In the genomic region with DNA sequence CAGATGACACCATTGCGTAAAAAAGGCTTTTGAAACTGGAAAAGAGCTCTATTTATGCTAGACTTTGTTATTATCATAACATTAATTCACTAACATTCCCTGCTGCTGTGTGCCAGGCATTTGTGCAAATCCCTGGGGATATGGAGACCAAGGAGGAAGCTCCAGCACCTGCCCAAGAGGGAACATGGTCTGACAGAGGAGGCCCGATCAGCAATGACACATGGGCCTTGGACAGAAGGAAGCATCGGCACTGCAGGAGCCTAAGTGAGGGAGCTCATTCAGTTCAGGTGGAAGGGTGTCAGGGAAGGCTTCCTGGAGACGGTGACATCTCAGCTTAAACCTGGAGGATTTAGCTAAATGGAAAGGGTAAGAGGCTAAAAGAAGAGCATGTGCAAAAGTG, we compare ENCODE assay signal across 3 cellular contexts.
A peak's percentile ranks its signal among the peaks of the same experiment; 100 is the strongest.
TF ChIP-seq lines count a peak whose summit lies in the region.

No MANE protein-coding gene starts in this region.

TF ChIP-seq in HepG2, 621 proteins besides CTCF, POLR2A, EP300 and RAD21:
- TF ChIP-seq ZNF224 (CRISPR knock-in tag; IDR thresholded peaks at IDR 0.05) (no peak), ZSCAN22 (CRISPR knock-in tag; IDR thresholded peaks at IDR 0.05) (peak; percentile 93)
TF ChIP-seq in HepG2: peak in this region for 1.

TF ChIP-seq in K562, 482 proteins besides CTCF, POLR2A, EP300 and RAD21:
- TF ChIP-seq NELFE (IDR thresholded peaks at IDR 0.05; ENCODE audit: insufficient read depth, insufficient read length): no peak
- peak; percentile 53 for TF ChIP-seq ZFP36 (IDR thresholded peaks at IDR 0.05; ENCODE audit: low read depth, low read length, partially characterized antibody)
TF ChIP-seq in K562: peak in this region for 1.

TF ChIP-seq in H1, 55 proteins besides CTCF, POLR2A, EP300 and RAD21:
- TF ChIP-seq TBP (IDR thresholded peaks at IDR 0.05; ENCODE audit: low read depth, low read length): no peak
- no peak for TF ChIP-seq TAF7 (optimal IDR thresholded peaks at IDR 0.05; ENCODE audit: borderline replicate concordance, low read depth, low read length)
- TF ChIP-seq JUND (IDR thresholded peaks at IDR 0.05; ENCODE audit: low read length): no peak
- TF ChIP-seq RBBP5 (IDR thresholded peaks at IDR 0.05; ENCODE audit: borderline replicate concordance, low read depth, low read length): no peak
- no peak for TF ChIP-seq SIRT6 (IDR thresholded peaks at IDR 0.05; ENCODE audit: low read length)
- TF ChIP-seq, protein P1, sequence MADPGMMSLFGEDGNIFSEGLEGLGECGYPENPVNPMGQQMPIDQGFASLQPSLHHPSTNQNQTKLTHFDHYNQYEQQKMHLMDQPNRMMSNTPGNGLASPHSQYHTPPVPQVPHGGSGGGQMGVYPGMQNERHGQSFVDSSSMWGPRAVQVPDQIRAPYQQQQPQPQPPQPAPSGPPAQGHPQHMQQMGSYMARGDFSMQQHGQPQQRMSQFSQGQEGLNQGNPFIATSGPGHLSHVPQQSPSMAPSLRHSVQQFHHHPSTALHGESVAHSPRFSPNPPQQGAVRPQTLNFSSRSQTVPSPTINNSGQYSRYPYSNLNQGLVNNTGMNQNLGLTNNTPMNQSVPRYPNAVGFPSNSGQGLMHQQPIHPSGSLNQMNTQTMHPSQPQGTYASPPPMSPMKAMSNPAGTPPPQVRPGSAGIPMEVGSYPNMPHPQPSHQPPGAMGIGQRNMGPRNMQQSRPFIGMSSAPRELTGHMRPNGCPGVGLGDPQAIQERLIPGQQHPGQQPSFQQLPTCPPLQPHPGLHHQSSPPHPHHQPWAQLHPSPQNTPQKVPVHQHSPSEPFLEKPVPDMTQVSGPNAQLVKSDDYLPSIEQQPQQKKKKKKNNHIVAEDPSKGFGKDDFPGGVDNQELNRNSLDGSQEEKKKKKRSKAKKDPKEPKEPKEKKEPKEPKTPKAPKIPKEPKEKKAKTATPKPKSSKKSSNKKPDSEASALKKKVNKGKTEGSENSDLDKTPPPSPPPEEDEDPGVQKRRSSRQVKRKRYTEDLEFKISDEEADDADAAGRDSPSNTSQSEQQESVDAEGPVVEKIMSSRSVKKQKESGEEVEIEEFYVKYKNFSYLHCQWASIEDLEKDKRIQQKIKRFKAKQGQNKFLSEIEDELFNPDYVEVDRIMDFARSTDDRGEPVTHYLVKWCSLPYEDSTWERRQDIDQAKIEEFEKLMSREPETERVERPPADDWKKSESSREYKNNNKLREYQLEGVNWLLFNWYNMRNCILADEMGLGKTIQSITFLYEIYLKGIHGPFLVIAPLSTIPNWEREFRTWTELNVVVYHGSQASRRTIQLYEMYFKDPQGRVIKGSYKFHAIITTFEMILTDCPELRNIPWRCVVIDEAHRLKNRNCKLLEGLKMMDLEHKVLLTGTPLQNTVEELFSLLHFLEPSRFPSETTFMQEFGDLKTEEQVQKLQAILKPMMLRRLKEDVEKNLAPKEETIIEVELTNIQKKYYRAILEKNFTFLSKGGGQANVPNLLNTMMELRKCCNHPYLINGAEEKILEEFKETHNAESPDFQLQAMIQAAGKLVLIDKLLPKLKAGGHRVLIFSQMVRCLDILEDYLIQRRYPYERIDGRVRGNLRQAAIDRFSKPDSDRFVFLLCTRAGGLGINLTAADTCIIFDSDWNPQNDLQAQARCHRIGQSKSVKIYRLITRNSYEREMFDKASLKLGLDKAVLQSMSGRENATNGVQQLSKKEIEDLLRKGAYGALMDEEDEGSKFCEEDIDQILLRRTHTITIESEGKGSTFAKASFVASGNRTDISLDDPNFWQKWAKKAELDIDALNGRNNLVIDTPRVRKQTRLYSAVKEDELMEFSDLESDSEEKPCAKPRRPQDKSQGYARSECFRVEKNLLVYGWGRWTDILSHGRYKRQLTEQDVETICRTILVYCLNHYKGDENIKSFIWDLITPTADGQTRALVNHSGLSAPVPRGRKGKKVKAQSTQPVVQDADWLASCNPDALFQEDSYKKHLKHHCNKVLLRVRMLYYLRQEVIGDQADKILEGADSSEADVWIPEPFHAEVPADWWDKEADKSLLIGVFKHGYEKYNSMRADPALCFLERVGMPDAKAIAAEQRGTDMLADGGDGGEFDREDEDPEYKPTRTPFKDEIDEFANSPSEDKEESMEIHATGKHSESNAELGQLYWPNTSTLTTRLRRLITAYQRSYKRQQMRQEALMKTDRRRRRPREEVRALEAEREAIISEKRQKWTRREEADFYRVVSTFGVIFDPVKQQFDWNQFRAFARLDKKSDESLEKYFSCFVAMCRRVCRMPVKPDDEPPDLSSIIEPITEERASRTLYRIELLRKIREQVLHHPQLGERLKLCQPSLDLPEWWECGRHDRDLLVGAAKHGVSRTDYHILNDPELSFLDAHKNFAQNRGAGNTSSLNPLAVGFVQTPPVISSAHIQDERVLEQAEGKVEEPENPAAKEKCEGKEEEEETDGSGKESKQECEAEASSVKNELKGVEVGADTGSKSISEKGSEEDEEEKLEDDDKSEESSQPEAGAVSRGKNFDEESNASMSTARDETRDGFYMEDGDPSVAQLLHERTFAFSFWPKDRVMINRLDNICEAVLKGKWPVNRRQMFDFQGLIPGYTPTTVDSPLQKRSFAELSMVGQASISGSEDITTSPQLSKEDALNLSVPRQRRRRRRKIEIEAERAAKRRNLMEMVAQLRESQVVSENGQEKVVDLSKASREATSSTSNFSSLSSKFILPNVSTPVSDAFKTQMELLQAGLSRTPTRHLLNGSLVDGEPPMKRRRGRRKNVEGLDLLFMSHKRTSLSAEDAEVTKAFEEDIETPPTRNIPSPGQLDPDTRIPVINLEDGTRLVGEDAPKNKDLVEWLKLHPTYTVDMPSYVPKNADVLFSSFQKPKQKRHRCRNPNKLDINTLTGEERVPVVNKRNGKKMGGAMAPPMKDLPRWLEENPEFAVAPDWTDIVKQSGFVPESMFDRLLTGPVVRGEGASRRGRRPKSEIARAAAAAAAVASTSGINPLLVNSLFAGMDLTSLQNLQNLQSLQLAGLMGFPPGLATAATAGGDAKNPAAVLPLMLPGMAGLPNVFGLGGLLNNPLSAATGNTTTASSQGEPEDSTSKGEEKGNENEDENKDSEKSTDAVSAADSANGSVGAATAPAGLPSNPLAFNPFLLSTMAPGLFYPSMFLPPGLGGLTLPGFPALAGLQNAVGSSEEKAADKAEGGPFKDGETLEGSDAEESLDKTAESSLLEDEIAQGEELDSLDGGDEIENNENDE (IDR thresholded peaks at IDR 0.05; ENCODE audit: insufficient replicate concordance, low read length): no peak
- no peak for TF ChIP-seq FOSL1 (IDR thresholded peaks at IDR 0.05; ENCODE audit: insufficient read depth, low read depth, low read length)
- no peak for TF ChIP-seq ZNF274 (IDR thresholded peaks at IDR 0.05; ENCODE audit: borderline replicate concordance, extremely low read depth, low read length)
- TF ChIP-seq SUZ12 (IDR thresholded peaks at IDR 0.05; ENCODE audit: low read length): no peak
- TF ChIP-seq SIX5 (IDR thresholded peaks at IDR 0.05; ENCODE audit: low read depth, low read length): no peak
- TF ChIP-seq SP1 (IDR thresholded peaks at IDR 0.05; ENCODE audit: low read depth, low read length): no peak
